In the genomic region with DNA sequence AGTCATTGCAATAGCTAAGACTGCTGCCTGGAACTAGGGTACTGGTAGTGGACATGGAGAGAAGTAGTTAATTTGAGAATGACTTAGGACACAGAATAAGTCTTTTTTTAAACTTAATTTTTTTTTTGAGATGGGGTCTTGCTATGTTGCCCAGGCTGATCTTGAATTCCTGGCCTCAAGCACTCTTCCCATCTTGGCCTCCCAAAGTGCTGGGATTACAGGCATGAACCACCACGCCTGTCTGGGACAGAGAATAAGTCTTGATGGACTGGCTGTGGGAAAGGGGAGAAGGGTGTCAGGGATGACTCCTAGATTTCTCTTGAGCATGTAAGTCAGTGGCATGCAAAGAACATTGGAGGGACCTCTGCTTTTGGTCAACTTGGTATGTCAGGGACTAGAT, we compare ENCODE assay signal across 27 cellular contexts.
"Had no signal": no experiment of that assay in that cellular context is flagged by ENCODE, and none has a peak within 500 bp of the region (broad histone marks: within the 10 kb centered on the region; RNA-seq: fewer than 3 reads in every experiment).

No MANE protein-coding gene starts in this region.

- DNase-seq: effector CD8-positive, alpha-beta T cell; effector memory CD8-positive, alpha-beta T cell; endodermal cell; erythroblast; esophagus squamous epithelium; foreskin fibroblast; foreskin melanocyte; gastrocnemius medialis; glutamatergic neuron; head of caudate nucleus; heart right ventricle; hippocampal formation; left cardiac atrium; left lung; left ventricle myocardium superior; lower lobe of right lung; mesenchymal stem cell; mucosa of descending colon; naive B cell had no signal

- H3K27ac ChIP-seq: coronary artery, epithelial cell of prostate, esophagus squamous epithelium, gastrocnemius medialis, heart right ventricle, left lung, lower lobe of right lung had no signal

- H3K4me3 Mint-ChIP-seq: effector memory CD8-positive, alpha-beta T cell; endodermal cell; mesothelial cell of epicardium; naive B cell had no signal

- H3K4me1 ChIP-seq: esophagus squamous epithelium, gastrocnemius medialis, heart right ventricle, left lung, lower lobe of right lung had no signal

- H3K9me3 ChIP-seq: esophagus squamous epithelium, gastrocnemius medialis, left lung, lower lobe of right lung, mucosa of descending colon had no signal

- H3K36me3 Mint-ChIP-seq: naive B cell had no signal

- H3K4me1 Mint-ChIP-seq: endodermal cell, mesothelial cell of epicardium, naive B cell had no signal

- ATAC-seq: effector memory CD8-positive, alpha-beta T cell; esophagus mucosa; gastrocnemius medialis; heart right ventricle; left cardiac atrium; left lung; left ventricle myocardium superior; lower lobe of right lung; mucosa of descending colon had no signal

- H3K27ac Mint-ChIP-seq: endodermal cell, mesothelial cell of epicardium had no signal

- H3K36me3 ChIP-seq: esophagus squamous epithelium, gastrocnemius medialis, left lung, lower lobe of right lung had no signal

- H3K4me3 ChIP-seq: coronary artery, esophagus squamous epithelium, gastrocnemius medialis, heart right ventricle, left lung, lower lobe of right lung, mucosa of descending colon had no signal

- FAIRE-seq: colon, endometrium, islet of Langerhans, keratinocyte had no signal

- H3K27me3 Mint-ChIP-seq: effector memory CD8-positive, alpha-beta T cell; naive B cell had no signal

- H3K9me3 Mint-ChIP-seq: effector memory CD8-positive, alpha-beta T cell; mesothelial cell of epicardium had no signal

- H3K27me3 ChIP-seq: esophagus squamous epithelium, gastrocnemius medialis, heart right ventricle, left lung had no signal
